8 cellular contexts compared by ENCODE assay signal in genomic region chr7:66996444-66997191, GRCh38. TPM values are rescaled to one million over a fixed set of nuclear protein-coding genes. Genes with fewer than 3 reads are reported as not detected.
DNase-seq lines count a peak whose midpoint lies in the region; ATAC-seq and TF ChIP-seq lines count a peak whose summit lies in the region.
"Not testable (repeated sequence)": the region's sequence is repeated elsewhere in the genome, so short reads cannot be mapped to it uniquely, and the experiment has no call there.

A gene with protein sequence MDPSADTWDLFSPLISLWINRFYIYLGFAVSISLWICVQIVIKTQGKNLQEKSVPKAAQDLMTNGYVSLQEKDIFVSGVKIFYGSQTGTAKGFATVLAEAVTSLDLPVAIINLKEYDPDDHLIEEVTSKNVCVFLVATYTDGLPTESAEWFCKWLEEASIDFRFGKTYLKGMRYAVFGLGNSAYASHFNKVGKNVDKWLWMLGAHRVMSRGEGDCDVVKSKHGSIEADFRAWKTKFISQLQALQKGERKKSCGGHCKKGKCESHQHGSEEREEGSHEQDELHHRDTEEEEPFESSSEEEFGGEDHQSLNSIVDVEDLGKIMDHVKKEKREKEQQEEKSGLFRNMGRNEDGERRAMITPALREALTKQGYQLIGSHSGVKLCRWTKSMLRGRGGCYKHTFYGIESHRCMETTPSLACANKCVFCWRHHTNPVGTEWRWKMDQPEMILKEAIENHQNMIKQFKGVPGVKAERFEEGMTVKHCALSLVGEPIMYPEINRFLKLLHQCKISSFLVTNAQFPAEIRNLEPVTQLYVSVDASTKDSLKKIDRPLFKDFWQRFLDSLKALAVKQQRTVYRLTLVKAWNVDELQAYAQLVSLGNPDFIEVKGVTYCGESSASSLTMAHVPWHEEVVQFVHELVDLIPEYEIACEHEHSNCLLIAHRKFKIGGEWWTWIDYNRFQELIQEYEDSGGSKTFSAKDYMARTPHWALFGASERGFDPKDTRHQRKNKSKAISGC (plus strand): TSS chr7:66996833. CDS start chr7:66996979, 146 bp downstream.

- H3K27ac Mint-ChIP-seq in T-helper 17 cell: peak within 1 kb of the TSS; percentile 98
- H3K27ac Mint-ChIP-seq in progenitor cell of endocrine pancreas: peak within 1 kb of the TSS; percentile 99

- intact Hi-C loops in left ventricle myocardium inferior (cut with micrococcal nuclease): not testable (repeated sequence)

- H3K27me3 Mint-ChIP-seq in T-helper 17 cell, progenitor cell of endocrine pancreas: not testable (repeated sequence)

- in situ Hi-C loops in GM13977 (cut with MboI; ENCODE audit: low pct_unique_long_range_greater_than_20kb, low sequenced_read_pairs, unreplicated experiment): not testable (repeated sequence)

- DNase-seq in GM13977 (ENCODE audit: low spot score): peak; percentile 71
- DNase-seq in NCI-H1694 treated with DMSO at 0.1 percent for 48 hours (lab: John Stamatoyannopoulos, UW): peak; percentile 98
- DNase-seq in T-helper 17 cell: peak; percentile 90 to 97 (median 96)
- DNase-seq in left ventricle myocardium inferior: peak; percentile 98
- DNase-seq in progenitor cell of endocrine pancreas (ENCODE audit: low spot score, unreplicated experiment): peak; percentile 98
- peak; percentile 99 for DNase-seq in ureter (ENCODE audit: low spot score)

- peaks cover 51% of the 10 kb centered on the region for H3K4me1 ChIP-seq in left ventricle myocardium inferior

- peak within 1 kb of the TSS; percentile 89 for H3K4me3 ChIP-seq in left ventricle myocardium inferior

- H3K9me3 Mint-ChIP-seq in progenitor cell of endocrine pancreas (ENCODE audit: low read depth): not testable (repeated sequence)

- H3K27me3 ChIP-seq in left ventricle myocardium inferior (ENCODE audit: low read depth): not testable (repeated sequence)

- H3K4me3 Mint-ChIP-seq in T-helper 17 cell (peak within 1 kb of the TSS; percentile 99), progenitor cell of endocrine pancreas (ENCODE audit: low read depth) (peak within 1 kb of the TSS; percentile 99)

- peaks cover 36% of the 10 kb centered on the region for H3K36me3 ChIP-seq in left ventricle myocardium inferior

- not testable (repeated sequence) for H3K36me3 Mint-ChIP-seq in T-helper 17 cell (ENCODE audit: low read depth); progenitor cell of endocrine pancreas (ENCODE audit: insufficient read depth)

- ATAC-seq in HG02885 (IDR thresholded peaks at IDR 0.05; ENCODE audit: poor library complexity, unreplicated experiment) (peak; percentile 90), T-helper 17 cell (peak; percentile 86)

- H3K27ac ChIP-seq in angular gyrus (ENCODE audit: low read depth, low read length) (peak within 1 kb of the TSS; percentile 76), left ventricle myocardium inferior (replicated peaks) (peak within 1 kb of the TSS; percentile 99)

- H3K9me3 ChIP-seq in T-helper 17 cell (ENCODE audit: control insufficient read depth, low read length, poor library complexity, severe bottlenecking); left ventricle myocardium inferior (replicated peaks): not testable (repeated sequence)

- TF ChIP-seq CTCF in GM13977 (IDR thresholded peaks at IDR 0.05; ENCODE audit: extremely low read depth, insufficient read depth, missing control alignments); left ventricle myocardium inferior (IDR thresholded peaks at IDR 0.05; ENCODE audit: borderline replicate concordance); progenitor cell of endocrine pancreas (IDR thresholded peaks at IDR 0.05; ENCODE audit: unreplicated experiment): not testable (repeated sequence)

- H3K4me1 Mint-ChIP-seq in T-helper 17 cell: peaks cover 22% of the 10 kb centered on the region
- H3K4me1 Mint-ChIP-seq in progenitor cell of endocrine pancreas (ENCODE audit: low read depth): not testable (repeated sequence)

RNA-seq across cellular contexts. Expression of the gene that starts here (rescaled TPM):
- 10 to 100 TPM; 21.4 to 23.0 TPM for total RNA-seq in T-helper 17 cell
- 11.1 TPM for total RNA-seq in left ventricle myocardium inferior
- total RNA-seq in progenitor cell of endocrine pancreas: 19.6 and 24.9 TPM in 2 replicates
- 27.7 TPM for total RNA-seq in ureter

Comparison
In these comparisons a context has a peak if more than half of its experiments do, and no peak if none do; other contexts are left out.
1. Peak in every context shown above with its lines: DNase-seq, ATAC-seq, H3K4me3 ChIP-seq and H3K27ac ChIP-seq.